8 cellular contexts compared by ENCODE assay signal in genomic region chr13:41059466-41059865, GRCh38. TPM values are rescaled to one million over a fixed set of nuclear protein-coding genes. Genes with fewer than 3 reads are reported as not detected.
DNase-seq lines count a peak whose midpoint lies in the region; ATAC-seq, FAIRE-seq and TF ChIP-seq lines count a peak whose summit lies in the region.

No MANE protein-coding gene starts in this region.

- no peaks in the 10 kb centered on the region for H3K9me3 Mint-ChIP-seq in activated naive CD8-positive, alpha-beta T cell treated with anti-CD3 and anti-CD28 coated beads, Interleukin-2, amount 50 U/mL, for 24 hours

- H3K4me3 ChIP-seq in HUES64 (ENCODE audit: low read length), result peak overlapping the region; percentile 85
- H3K4me3 ChIP-seq in kidney (ENCODE audit: low read length in 2 of 2), result peak overlapping the region; percentile 91 to 92
- peak overlapping the region; percentile 63 for H3K4me3 ChIP-seq in suprapubic skin

- TF ChIP-seq CTCF in kidney (IDR thresholded peaks at IDR 0.05; ENCODE audit: borderline replicate concordance, extremely low read depth, insufficient read depth), result no peak
- TF ChIP-seq CTCF in suprapubic skin (IDR thresholded peaks at IDR 0.05), result no peak

- no peak for TF ChIP-seq EP300 in suprapubic skin (IDR thresholded peaks at IDR 0.05)

- WGBS in HUES64, result 22% methylated on average over 6 of the region's 6 CpGs
- WGBS in suprapubic skin, result 1% methylated on average over 6 of the region's 6 CpGs

- H3K27me3 Mint-ChIP-seq in activated naive CD8-positive, alpha-beta T cell treated with anti-CD3 and anti-CD28 coated beads, Interleukin-2, amount 50 U/mL, for 24 hours, result peaks cover 10% of the 10 kb centered on the region

- no peak for FAIRE-seq in kidney (lab: Jason Lieb, UNC)

- intact Hi-C loops in kidney (cut with DNase I), result loop anchor here (10.0 kb wide), 1 partner anchor 135 kb away; no protein-coding TSS in a partner anchor

- DNase-seq in Ammon's horn (ENCODE audit: low spot score), result peak; percentile 31
- no peak for DNase-seq in activated naive CD8-positive, alpha-beta T cell treated with anti-CD3 and anti-CD28 coated beads, Interleukin-2, amount 50 U/mL, for 24 hours
- DNase-seq in kidney, result no peak
- DNase-seq in suprapubic skin (ENCODE audit: low spot score in 2 of 2), result no peak
- DNase-seq in SKM-1 treated with dmso at 0.1 percent for 144 hours (lab: John Stamatoyannopoulos, UW; ENCODE audit: unreplicated experiment), result no peak
- no peak for DNase-seq in NCI-H1092 treated with DMSO at 0.1 percent for 48 hours (lab: John Stamatoyannopoulos, UW)
- DNase-seq in stimulated activated CD4-positive, alpha-beta T cell treated with anti-CD3 and anti-CD28 coated beads, Interleukin-12 subunit alpha, Interleukin-12 subunit beta, amount 100 ng/mL, for 4 hours, result no peak

- peak overlapping the region; percentile 99 for H3K4me3 Mint-ChIP-seq in activated naive CD8-positive, alpha-beta T cell treated with anti-CD3 and anti-CD28 coated beads, Interleukin-2, amount 50 U/mL, for 24 hours

- peaks cover 18% of the 10 kb centered on the region; the same call in 1 of the 2 replicates for H3K4me1 ChIP-seq in HUES64 (ENCODE audit: insufficient read depth, low read length)
- peaks cover 12 to 24% of the 10 kb centered on the region in 2 donors for H3K4me1 ChIP-seq in kidney (ENCODE audit: control insufficient read depth in 1 of 2, insufficient read depth in 1 of 2, low read depth in 1 of 2, low read length in 2 of 2)
- H3K4me1 ChIP-seq in suprapubic skin, result peaks cover 73% of the 10 kb centered on the region

- H3K9ac ChIP-seq in HUES64 (ENCODE audit: low read depth, low read length) (peak overlapping the region; percentile 88), kidney (ENCODE audit: low read length in 2 of 2) (peak overlapping the region; percentile 31 to 76)

- no peak for ATAC-seq in activated naive CD8-positive, alpha-beta T cell treated with anti-CD3 and anti-CD28 coated beads, Interleukin-2, amount 50 U/mL, for 24 hours

- peaks cover 23% of the 10 kb centered on the region for H3K36me3 Mint-ChIP-seq in activated naive CD8-positive, alpha-beta T cell treated with anti-CD3 and anti-CD28 coated beads, Interleukin-2, amount 50 U/mL, for 24 hours (ENCODE audit: low read depth)

- no peak for TF ChIP-seq POLR2A in suprapubic skin (IDR thresholded peaks at IDR 0.05)

- H3K4me1 Mint-ChIP-seq in activated naive CD8-positive, alpha-beta T cell treated with anti-CD3 and anti-CD28 coated beads, Interleukin-2, amount 50 U/mL, for 24 hours, result peaks cover 81% of the 10 kb centered on the region

- no peaks in the 10 kb centered on the region for H3K9me3 ChIP-seq in HUES64 (ENCODE audit: insufficient read depth, low read depth, low read length)
- H3K9me3 ChIP-seq in kidney (ENCODE audit: control insufficient read depth in 1 of 2, low read length in 2 of 2), result no peaks in the 10 kb centered on the region
- H3K9me3 ChIP-seq in suprapubic skin, result no peaks in the 10 kb centered on the region

- H3K27ac Mint-ChIP-seq in activated naive CD8-positive, alpha-beta T cell treated with anti-CD3 and anti-CD28 coated beads, Interleukin-2, amount 50 U/mL, for 24 hours, result peak overlapping the region; percentile 100

- H3K27me3 ChIP-seq in HUES64 (ENCODE audit: insufficient read depth, low read length) (no peaks in the 10 kb centered on the region), suprapubic skin (no peaks in the 10 kb centered on the region)

- peaks cover 16% of the 10 kb centered on the region for H3K36me3 ChIP-seq in HUES64 (ENCODE audit: insufficient read depth, low read length)
- no peaks in the 10 kb centered on the region for H3K36me3 ChIP-seq in kidney (ENCODE audit: control insufficient read depth in 1 of 2, insufficient read depth in 2 of 2, low read length in 2 of 2)
- no peaks in the 10 kb centered on the region for H3K36me3 ChIP-seq in suprapubic skin

- H3K27ac ChIP-seq in HUES64 (ENCODE audit: low read depth, low read length) (peak overlapping the region; percentile 89), kidney (ENCODE audit: low read depth in 2 of 2, low read length in 2 of 2) (peak overlapping the region; percentile 98), suprapubic skin (peak overlapping the region; percentile 99)

RNA-seq across cellular contexts. Expression of gene WBP4, which starts 1.8 kb away (rescaled TPM):
- 11.4 TPM for polyA plus RNA-seq in HUES64 (2013, experiment 1 of 2)
- polyA plus RNA-seq in HUES64 (2013, experiment 2 of 2), result 15.2 TPM
- total RNA-seq in kidney (9.9 TPM), suprapubic skin (10 to 100 TPM in 3 of 4 donors, 1 to 10 TPM in 1; 6.1 to 14.6 (median 11.5) TPM)
- 9.6 TPM for polyA plus RNA-seq in kidney (ENCODE audit: insufficient read depth, low read depth, low replicate concordance)

RNA-seq across cellular contexts. Expression of gene ELF1, which starts 40.4 kb away (rescaled TPM):
- polyA plus RNA-seq in HUES64 (2013, experiment 1 of 2), result 9.7 TPM
- polyA plus RNA-seq in HUES64 (2013, experiment 2 of 2), result 11.0 TPM
- total RNA-seq in kidney (95.1 TPM), suprapubic skin (100 to 1,000 TPM in 3 of 4 donors, 10 to 100 TPM in 1; 81.7 to 123 (median 111) TPM)
- 12.0 TPM for polyA plus RNA-seq in kidney (ENCODE audit: insufficient read depth, low read depth, low replicate concordance)
